In the genomic region with DNA sequence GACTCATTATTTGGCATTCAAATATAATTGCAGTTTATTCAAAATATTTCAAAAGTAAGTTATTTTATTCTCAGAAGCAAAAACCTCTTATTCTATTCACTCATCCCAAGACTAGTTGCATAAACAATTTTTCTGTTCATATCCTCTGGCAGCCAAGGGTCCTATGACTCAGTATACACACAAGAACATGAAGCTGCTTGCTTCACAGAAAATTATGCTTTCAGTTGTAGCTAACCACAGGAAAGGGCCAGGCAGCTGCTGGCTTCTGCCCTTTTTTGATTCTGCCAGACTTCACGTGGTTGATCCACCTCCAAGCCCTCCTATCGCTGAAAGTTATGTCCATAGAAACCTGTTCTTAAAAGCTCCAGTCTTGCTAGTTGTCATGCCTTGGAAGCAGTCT, we compare ENCODE assay signal across 19 cellular contexts.
DNase-seq lines count a peak whose midpoint lies in the region; ATAC-seq and TF ChIP-seq lines count a peak whose summit lies in the region.
"Had no signal": no experiment of that assay in that cellular context is flagged by ENCODE, and none has a peak within 500 bp of the region (broad histone marks: within the 10 kb centered on the region; RNA-seq: fewer than 3 reads in every experiment).

No MANE protein-coding gene starts in this region.

- no peaks in the 10 kb centered on the region for H3K27me3 Mint-ChIP-seq in endodermal cell (ENCODE audit: insufficient read depth)

- no peaks in the 10 kb centered on the region for H3K9me3 Mint-ChIP-seq in endodermal cell

- no peaks in the 10 kb centered on the region for H3K4me1 Mint-ChIP-seq in endodermal cell

- no peak overlapping the region for H3K4me3 Mint-ChIP-seq in endodermal cell
- H3K4me3 Mint-ChIP-seq: naive thymus-derived CD4-positive, alpha-beta T cell had no signal

- peak; percentile 68 for ATAC-seq in GM19463 (IDR thresholded peaks at IDR 0.05; ENCODE audit: unreplicated experiment)
- ATAC-seq: left lobe of liver; naive thymus-derived CD4-positive, alpha-beta T cell had no signal

- H3K27me3 ChIP-seq in ascending aorta: no peaks in the 10 kb centered on the region
- H3K27me3 ChIP-seq in SJCRH30: peaks cover 13% of the 10 kb centered on the region; the same call in 1 of the 2 replicates
- H3K27me3 ChIP-seq in endodermal cell (ENCODE audit: control insufficient read depth, insufficient read depth, low read length, poor library complexity, severe bottlenecking): no peaks in the 10 kb centered on the region
- H3K27me3 ChIP-seq: vagina had no signal

- DNase-seq in AG08395 (ENCODE audit: low spot score) (peak; percentile 34), amniotic stem cell (lab: John Stamatoyannopoulos, UW) (peak; percentile 23), foreskin melanocyte (peak; percentile 47), ascending aorta (ENCODE audit: low spot score in 2 of 2) (no peak), SJCRH30 (no peak), endodermal cell (no peak), NCI-H748 treated with DMSO at 0.1 percent for 48 hours (lab: John Stamatoyannopoulos, UW) (no peak)
- DNase-seq: activated CD8-positive, alpha-beta memory T cell treated with anti-CD3 and anti-CD28 coated beads, Interleukin-2, amount 50 U/mL, for 4 hours; amygdala; C1 segment of cervical spinal cord; DMS79 treated with DMSO at 0.1 percent for 48 hours; head of caudate nucleus; naive thymus-derived CD4-positive, alpha-beta T cell; stimulated activated CD4-positive, alpha-beta T cell treated with anti-CD3 and anti-CD28 coated beads, Interleukin-4, amount 100 ng/mL, for 4 hours; stimulated activated naive CD4-positive, alpha-beta T cell had no signal

- H3K36me3 ChIP-seq in ascending aorta: no peaks in the 10 kb centered on the region
- no peaks in the 10 kb centered on the region for H3K36me3 ChIP-seq in SJCRH30
- no peaks in the 10 kb centered on the region for H3K36me3 ChIP-seq in endodermal cell (ENCODE audit: control insufficient read depth, insufficient read depth, low read length)
- H3K36me3 ChIP-seq: vagina had no signal

- no peak overlapping the region for H3K27ac Mint-ChIP-seq in endodermal cell
- H3K27ac Mint-ChIP-seq: naive thymus-derived CD4-positive, alpha-beta T cell had no signal

- H3K9me3 ChIP-seq in ascending aorta (no peaks in the 10 kb centered on the region), SJCRH30 (replicated peaks) (no peaks in the 10 kb centered on the region), endodermal cell (ENCODE audit: control insufficient read depth, low read length) (no peaks in the 10 kb centered on the region)
- H3K9me3 ChIP-seq: vagina had no signal

- intact Hi-C loops in ascending aorta (cut with DNase I): no loop called here

- H3K4me3 ChIP-seq in ascending aorta (no peak overlapping the region), SJCRH30 (no peak overlapping the region), endodermal cell (ENCODE audit: low read length) (no peak overlapping the region)
- H3K4me3 ChIP-seq: SK-N-MC, vagina had no signal

- H3K27ac ChIP-seq in ascending aorta: no peak overlapping the region
- H3K27ac ChIP-seq in SJCRH30: no peak overlapping the region
- H3K27ac ChIP-seq in endodermal cell (ENCODE audit: low read depth, low read length): no peak overlapping the region
- H3K27ac ChIP-seq: SK-N-MC, vagina had no signal

- H3K4me1 ChIP-seq in ascending aorta (no peaks in the 10 kb centered on the region), SJCRH30 (no peaks in the 10 kb centered on the region), endodermal cell (ENCODE audit: control insufficient read depth, insufficient read depth, low read length) (no peaks in the 10 kb centered on the region)
- H3K4me1 ChIP-seq: vagina had no signal

- TF ChIP-seq CTCF in ascending aorta (IDR thresholded peaks at IDR 0.05) (no peak), endodermal cell (conservative IDR thresholded peaks at IDR 0.05) (no peak)

- 89 to 92% methylated on average over 2 of the region's 2 CpGs for WGBS in endodermal cell (ENCODE audit: insufficient coverage in 1 of 2, insufficient read length in 1 of 2), 2 experiments

- H3K9ac ChIP-seq in endodermal cell (ENCODE audit: extremely low read depth, low read length, poor library complexity, severe bottlenecking): no peak overlapping the region

- H3K36me3 Mint-ChIP-seq in endodermal cell (ENCODE audit: low read depth): no peaks in the 10 kb centered on the region

Comparison
In these comparisons a context has a peak if more than half of its experiments do, and no peak if none do; other contexts are left out.
1. DNase-seq: peak in AG08395 (single experiment), amniotic stem cell (single experiment) and foreskin melanocyte (single experiment); none in ascending aorta (0 of 2), SJCRH30 (0 of 2), endodermal cell (single experiment) and NCI-H748 treated with DMSO at 0.1 percent for 48 hours (single experiment).